1 cellular context compared by ENCODE assay signal in genomic region chr20:21623074-21623780, GRCh38.
TF ChIP-seq lines count a peak whose summit lies in the region.

No MANE protein-coding gene starts in this region.

TF ChIP-seq in HepG2, 621 proteins besides CTCF, POLR2A, EP300 and RAD21 (continued from another document):
- TF ChIP-seq GABPA (IDR thresholded peaks at IDR 0.05; ENCODE audit: low read depth, low read length) = no peak
- TF ChIP-seq GABPA (CRISPR knock-in tag; IDR thresholded peaks at IDR 0.05; ENCODE audit: low read depth) = peak; percentile 24; the same call in 1 of the 2 replicates
- no peak for TF ChIP-seq ZKSCAN8 (CRISPR knock-in tag; IDR thresholded peaks at IDR 0.05; ENCODE audit: borderline replicate concordance)
- peak; percentile 97 for TF ChIP-seq HNRNPK (IDR thresholded peaks at IDR 0.05; ENCODE audit: low read depth, low read length, poor library complexity, severe bottlenecking)
- no peak for TF ChIP-seq KLF12 (CRISPR knock-in tag; IDR thresholded peaks at IDR 0.05; ENCODE audit: borderline replicate concordance)
- no peak for TF ChIP-seq FLYWCH1 (CRISPR knock-in tag; IDR thresholded peaks at IDR 0.05)
- TF ChIP-seq ZNF318 (CRISPR knock-in tag; IDR thresholded peaks at IDR 0.05) = no peak
- no peak for TF ChIP-seq ZNF430 (CRISPR knock-in tag; IDR thresholded peaks at IDR 0.05)
- no peak for TF ChIP-seq CSRNP1 (CRISPR knock-in tag; IDR thresholded peaks at IDR 0.05)
- no peak for TF ChIP-seq ZNF205 (CRISPR knock-in tag; IDR thresholded peaks at IDR 0.05)
- TF ChIP-seq POLR2AphosphoS2 (IDR thresholded peaks at IDR 0.05; ENCODE audit: low read depth, low read length) = no peak
